In the genomic region with DNA sequence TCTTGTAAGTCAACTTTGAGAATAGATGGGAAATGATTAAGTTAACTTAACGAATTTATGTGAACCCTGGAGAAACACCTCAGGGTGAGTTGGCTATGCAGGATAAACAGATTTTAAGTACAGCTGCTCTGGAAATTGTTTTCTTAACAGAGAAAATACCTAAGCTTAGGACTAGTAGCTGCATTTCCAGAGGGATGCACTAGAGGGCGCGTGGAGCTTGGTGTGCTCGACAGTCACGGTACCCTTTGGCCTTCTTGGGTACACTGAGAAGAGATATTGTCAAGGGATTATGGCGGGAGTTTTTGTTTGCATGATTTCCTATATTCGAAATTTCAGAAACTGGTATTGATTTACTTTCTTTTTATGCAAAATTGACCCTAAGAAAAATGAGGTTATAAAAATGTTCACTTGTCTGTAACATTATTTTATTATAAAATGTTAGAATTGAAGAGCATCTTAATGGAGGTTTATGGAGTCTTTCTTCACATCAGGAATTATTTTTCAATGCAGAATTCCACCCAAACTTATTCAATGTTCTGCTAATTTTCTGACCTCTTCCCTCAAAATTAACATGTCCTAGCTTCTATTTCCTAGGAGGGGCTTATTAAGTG, we compare ENCODE assay signal across 8 cellular contexts. TPM values are rescaled to one million over a fixed set of nuclear protein-coding genes. Genes with fewer than 3 reads are reported as not detected.
A peak's percentile ranks its signal among the peaks of the same experiment; 100 is the strongest.
DNase-seq lines count a peak whose midpoint lies in the region; ATAC-seq and TF ChIP-seq lines count a peak whose summit lies in the region.

No MANE protein-coding gene starts in this region.

- no peak overlapping the region for H3K4me3 ChIP-seq in gastrocnemius medialis

- intact Hi-C loops in gastrocnemius medialis (cut with DNase I; ENCODE audit: low total_unique reads): no loop called here

- H3K27ac Mint-ChIP-seq in T-cell: no peak overlapping the region

- no peaks in the 10 kb centered on the region for H3K36me3 ChIP-seq in gastrocnemius medialis

- no peak overlapping the region for H3K27ac ChIP-seq in gastrocnemius medialis

- H3K9me3 ChIP-seq in gastrocnemius medialis: peaks cover 0 to 3% (median 0%) of the 10 kb centered on the region in 3 donors

- TF ChIP-seq POLR2A in gastrocnemius medialis (IDR thresholded peaks at IDR 0.05): no peak

- peak; percentile 93 for ATAC-seq in HG02852 (IDR thresholded peaks at IDR 0.05; ENCODE audit: unreplicated experiment)
- peak in 3 of 4 experiments; percentile 38 to 68 (median 62) for ATAC-seq in T-cell (replicated peaks in 1 of 4)
- no peak for ATAC-seq in gastrocnemius medialis

- in situ Hi-C loops in gastrocnemius medialis (cut with MboI; ENCODE audit: low sequenced_read_pairs in 4 of 4): no loop called here

- H3K27me3 Mint-ChIP-seq in T-cell: peaks cover 2 to 9% of the 10 kb centered on the region in 2 donors

- H3K9me3 Mint-ChIP-seq in T-cell: peaks cover 0 to 7% (median 6%) of the 10 kb centered on the region in 3 donors

- DNase-seq in activated gamma-delta T cell treated with Interleukin-2 at 50 U/mL for 16 hours (peak; percentile 55), activated gamma-delta T cell (lab: John Stamatoyannopoulos, UW) (no peak), NCI-H146 (lab: John Stamatoyannopoulos, UW) (peak; percentile 91), T-cell (peak in 33 of 34 experiments; percentile 4 to 59 (median 38)), amygdala (lab: John Stamatoyannopoulos, UW) (peak in 47 of 56 donors; percentile 0 to 84 (median 27)), hippocampal formation (lab: John Stamatoyannopoulos, UW) (peak; percentile 56 to 62), gastrocnemius medialis (no peak)

- CTCF ChIA-PET in T-cell (lab: Charles Lee): interaction anchor here (0.6 to 1.7 kb wide), 15 partner anchors 9 to 1679 kb away, joined by 3 to 8 read pairs (median 4); no protein-coding TSS in a partner anchor

- no peaks in the 10 kb centered on the region for H3K36me3 Mint-ChIP-seq in T-cell

- POLR2A ChIA-PET in T-cell (lab: Charles Lee): no interaction called here

- H3K4me1 Mint-ChIP-seq in T-cell: no peaks in the 10 kb centered on the region

- peak in 3 of 5 experiments; percentile 24 to 56 (median 49) for TF ChIP-seq CTCF in gastrocnemius medialis (IDR thresholded peaks at IDR 0.05 in 4 of 5, conservative IDR thresholded peaks at IDR 0.05 in 1 of 5)

- no peaks in the 10 kb centered on the region for H3K27me3 ChIP-seq in gastrocnemius medialis

- H3K4me1 ChIP-seq in gastrocnemius medialis: no peaks in the 10 kb centered on the region

- H3K4me3 Mint-ChIP-seq in T-cell: no peak overlapping the region

RNA-seq across cellular contexts. Expression of a gene that starts 58.4 kb away (rescaled TPM):
- total RNA-seq in T-cell: under 1 TPM in 2 of 5 donors, not detected in 3; 0.16 to 0.46 TPM
- total RNA-seq in gastrocnemius medialis: under 1 TPM in 3 of 4 donors, not detected in 1; 0.12 to 0.33 (median 0.13) TPM

Comparison
In these comparisons a context has a peak if more than half of its experiments do, and no peak if none do; other contexts are left out.
1. DNase-seq: peak in activated gamma-delta T cell treated with Interleukin-2 at 50 U/mL for 16 hours (single experiment), NCI-H146 (single experiment), T-cell (33 of 34), amygdala (47 of 56) and hippocampal formation (2 of 2); none in activated gamma-delta T cell (single experiment) and gastrocnemius medialis (0 of 2).
2. ATAC-seq: peak in HG02852 (single experiment) and T-cell (3 of 4); none in gastrocnemius medialis (0 of 2).